In the genomic region with DNA sequence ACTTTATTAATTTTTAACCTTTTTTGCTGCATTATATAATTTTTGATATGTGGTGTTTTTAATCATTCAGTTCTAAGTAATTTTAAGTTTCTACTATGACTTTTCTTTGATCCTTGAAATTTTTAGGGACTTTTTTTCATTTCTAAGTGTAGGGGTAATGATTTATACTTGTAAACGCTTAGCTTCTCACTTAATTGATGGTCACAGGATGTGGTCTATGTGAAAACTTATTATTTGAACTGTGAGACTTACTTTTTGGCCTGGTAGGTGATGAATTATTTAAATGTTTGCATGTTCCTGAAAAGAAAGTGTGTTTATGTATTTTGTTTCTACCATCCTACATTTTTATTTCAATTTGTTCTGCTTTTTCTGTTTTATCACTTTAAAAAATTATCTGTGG, we compare ENCODE assay signal across 29 cellular contexts. TPM values are rescaled to one million over a fixed set of nuclear protein-coding genes. Genes with fewer than 3 reads are reported as not detected.
"Had no signal": no experiment of that assay in that cellular context is flagged by ENCODE, and none has a peak within 500 bp of the region (broad histone marks: within the 10 kb centered on the region; RNA-seq: fewer than 3 reads in every experiment).

No MANE protein-coding gene starts in this region.

- H3K79me2 ChIP-seq: parathyroid adenoma had no signal

- H3K27me3 ChIP-seq: ovary, right lobe of liver, sigmoid colon, thyroid gland, tibial nerve, upper lobe of left lung, vagina had no signal

- ATAC-seq: naive thymus-derived CD8-positive, alpha-beta T cell; natural killer cell treated with Interleukin-12 subunit alpha and Interleukin-12 subunit beta and Interleukin-15 and Interleukin-18, amount 100 ng/mL, for 72 hours; psoas muscle; right cardiac atrium; right lobe of liver; stimulated activated effector memory CD8-positive, alpha-beta T cell treated with anti-CD3 and anti-CD28 coated beads, Interleukin-12 subunit alpha, Interleukin-12 subunit beta, amount 100 ng/mL, for 72 hours; stimulated activated naive CD8-positive, alpha-beta T cell treated with anti-CD3 and anti-CD28 coated beads, Interleukin-15, amount 100 ng/mL, for 72 hours; stimulated activated naive CD8-positive, alpha-beta T cell treated with anti-CD3 and anti-CD28 coated beads, Interleukin-15, Interleukin-2, amounts not matched to agents 100 U/mL and 50 U/mL, for 24 hours had no signal

- H3K27ac ChIP-seq: neutrophil, ovary, parathyroid adenoma, psoas muscle, right lobe of liver, sigmoid colon, thoracic aorta, thyroid gland, tibial nerve, vagina had no signal

- H3K36me3 Mint-ChIP-seq: naive thymus-derived CD8-positive, alpha-beta T cell; natural killer cell treated with Interleukin-12 subunit alpha and Interleukin-12 subunit beta and Interleukin-15 and Interleukin-18, amount 100 ng/mL, for 72 hours had no signal

- H3K9me3 Mint-ChIP-seq: naive thymus-derived CD8-positive, alpha-beta T cell; natural killer cell treated with Interleukin-12 subunit alpha and Interleukin-12 subunit beta and Interleukin-15 and Interleukin-18, amount 100 ng/mL, for 72 hours; nephron progenitor cell; neural crest cell; stimulated activated effector memory CD8-positive, alpha-beta T cell treated with anti-CD3 and anti-CD28 coated beads, Interleukin-12 subunit alpha, Interleukin-12 subunit beta, amount 100 ng/mL, for 72 hours; stimulated activated naive CD8-positive, alpha-beta T cell treated with anti-CD3 and anti-CD28 coated beads, Interleukin-15, amount 100 ng/mL, for 72 hours had no signal

- H3K4me1 ChIP-seq: parathyroid adenoma, psoas muscle, right lobe of liver, sigmoid colon, vagina had no signal

- H3K36me3 ChIP-seq: neutrophil, ovary, right lobe of liver, sigmoid colon, thoracic aorta, thyroid gland, tibial nerve, upper lobe of left lung, vagina had no signal

- H3K4me3 ChIP-seq: ovary, psoas muscle, right lobe of liver, sigmoid colon, thoracic aorta, thyroid gland, tibial nerve, upper lobe of left lung, vagina had no signal

- H3K9ac ChIP-seq: parathyroid adenoma had no signal

- DNase-seq: nephron progenitor cell; nucleus accumbens; ovary; psoas muscle; right cardiac atrium; right lobe of liver; sigmoid colon; small intestine; stimulated activated CD4-positive, alpha-beta T cell treated with anti-CD3 and anti-CD28 coated beads, Interleukin-15, amount 100 ng/mL, for 24 hours; stimulated activated CD4-positive, alpha-beta T cell treated with anti-CD3 and anti-CD28 coated beads, Interleukin-2, amount 100 ng/mL, for 24 hours; stimulated activated CD4-positive, alpha-beta T cell treated with anti-CD3 and anti-CD28 coated beads, Interleukin-2, amount 100 ng/mL, for 48 hours; stimulated activated CD4-positive, alpha-beta T cell treated with anti-CD3 and anti-CD28 coated beads, Interleukin-4, amount 100 ng/mL, for 24 hours; stimulated activated naive CD4-positive, alpha-beta T cell; stimulated activated naive CD8-positive, alpha-beta T cell treated with anti-CD3 and anti-CD28 coated beads, Interleukin-15, amount 100 ng/mL, for 72 hours; stimulated activated naive CD8-positive, alpha-beta T cell treated with anti-CD3 and anti-CD28 coated beads, Interleukin-15, Interleukin-2, amounts not matched to agents 100 U/mL and 50 U/mL, for 24 hours; thyroid gland; trophoblast cell; upper lobe of left lung had no signal

- H2AFZ ChIP-seq: parathyroid adenoma had no signal

- FAIRE-seq: small intestine, urothelium cell line had no signal

- H3K9me3 ChIP-seq: neutrophil, ovary, psoas muscle, right lobe of liver, sigmoid colon, thoracic aorta, thyroid gland, tibial nerve, upper lobe of left lung, vagina had no signal

- H3K4me3 Mint-ChIP-seq: naive thymus-derived CD8-positive, alpha-beta T cell; natural killer cell treated with Interleukin-12 subunit alpha and Interleukin-12 subunit beta and Interleukin-15 and Interleukin-18, amount 100 ng/mL, for 72 hours; nephron progenitor cell; neural crest cell; stimulated activated effector memory CD8-positive, alpha-beta T cell treated with anti-CD3 and anti-CD28 coated beads, Interleukin-12 subunit alpha, Interleukin-12 subunit beta, amount 100 ng/mL, for 72 hours; stimulated activated naive CD8-positive, alpha-beta T cell treated with anti-CD3 and anti-CD28 coated beads, Interleukin-15, amount 100 ng/mL, for 72 hours had no signal

- H3K27ac Mint-ChIP-seq: naive thymus-derived CD8-positive, alpha-beta T cell; natural killer cell treated with Interleukin-12 subunit alpha and Interleukin-12 subunit beta and Interleukin-15 and Interleukin-18, amount 100 ng/mL, for 72 hours; nephron progenitor cell; progenitor cell of endocrine pancreas; stimulated activated effector memory CD8-positive, alpha-beta T cell treated with anti-CD3 and anti-CD28 coated beads, Interleukin-12 subunit alpha, Interleukin-12 subunit beta, amount 100 ng/mL, for 72 hours; stimulated activated naive CD8-positive, alpha-beta T cell treated with anti-CD3 and anti-CD28 coated beads, Interleukin-15, amount 100 ng/mL, for 72 hours had no signal

RNA-seq across cellular contexts. Expression of gene ALPL, which starts 17.2 kb away (rescaled TPM):
- total RNA-seq: naive thymus-derived CD8-positive, alpha-beta T cell; natural killer cell treated with Interleukin-12 subunit alpha and Interleukin-12 subunit beta and Interleukin-15 and Interleukin-18, amount 100 ng/mL, for 72 hours had no signal
- polyA plus RNA-seq: naive thymus-derived CD8-positive, alpha-beta T cell had no signal
